8 cellular contexts compared by ENCODE assay signal in genomic region chr20:4082406-4083102, GRCh38.
DNase-seq lines count a peak whose midpoint lies in the region; ATAC-seq and TF ChIP-seq lines count a peak whose summit lies in the region.

No MANE protein-coding gene starts in this region.

- H3K4me3 ChIP-seq in HCT116 (replicated peaks in 1 of 2; ENCODE audit: low read depth in 1 of 2, low read length in 2 of 2) (no peak overlapping the region), RWPE2 (ENCODE audit: severe bottlenecking) (no peak overlapping the region), iPS-18a (ENCODE audit: low read length) (peak overlapping the region; percentile 41)

- CTCF ChIA-PET in CD4-positive, alpha-beta T cell (lab: Charles Lee): interaction anchor here (0.7 to 1.0 kb wide), 2 partner anchors 9 to 59 kb away, joined by 3 to 4 read pairs; no protein-coding TSS in a partner anchor
- CTCF ChIA-PET in HCT116 (lab: Charles Lee): no interaction called here
- CTCF ChIA-PET in activated naive CD4-positive, alpha-beta T cell treated with anti-CD3 and anti-CD28 coated beads, Interleukin-2, amount 10 ng/mL, durations not matched to agents 7 days and 5 days (lab: Charles Lee): interaction anchor here (0.5 to 1.3 kb wide), 3 partner anchors 44 to 202 kb away, joined by 3 to 4 read pairs (median 4); no protein-coding TSS in a partner anchor

- RAD21 ChIA-PET in HCT116 (lab: Charles Lee; ENCODE audit: low non-redundant PET in 1 of 2, low total read pairs in 2 of 2, uncharacterized antibody in 2 of 2, unreplicated experiment in 2 of 2): no interaction called here

- peak overlapping the region; percentile 72 for H3K27ac Mint-ChIP-seq in CD4-positive, alpha-beta T cell
- peak overlapping the region; percentile 97 for H3K27ac Mint-ChIP-seq in activated naive CD4-positive, alpha-beta T cell treated with anti-CD3 and anti-CD28 coated beads, Interleukin-2, amount 10 ng/mL, durations not matched to agents 7 days and 5 days

- H3K27me3 Mint-ChIP-seq in CD4-positive, alpha-beta T cell: no peaks in the 10 kb centered on the region
- H3K27me3 Mint-ChIP-seq in activated naive CD4-positive, alpha-beta T cell treated with anti-CD3 and anti-CD28 coated beads, Interleukin-2, amount 10 ng/mL, durations not matched to agents 7 days and 5 days: peaks cover 20% of the 10 kb centered on the region

- peak overlapping the region; percentile 0 for H3K4me3 Mint-ChIP-seq in CD4-positive, alpha-beta T cell
- H3K4me3 Mint-ChIP-seq in activated naive CD4-positive, alpha-beta T cell treated with anti-CD3 and anti-CD28 coated beads, Interleukin-2, amount 10 ng/mL, durations not matched to agents 7 days and 5 days: peak overlapping the region; percentile 37

- no peaks in the 10 kb centered on the region for H3K9me3 ChIP-seq in CD4-positive, alpha-beta T cell (ENCODE audit: control insufficient read depth, low read length)
- H3K9me3 ChIP-seq in HCT116 (ENCODE audit: control insufficient read depth in 1 of 2, insufficient read depth in 1 of 2, low read depth in 1 of 2, low read length in 2 of 2) (no peaks in the 10 kb centered on the region), RWPE2 (ENCODE audit: severe bottlenecking) (no peaks in the 10 kb centered on the region), iPS-18a (ENCODE audit: control insufficient read depth, low read depth, low read length) (no peaks in the 10 kb centered on the region)

- peaks cover 42% of the 10 kb centered on the region for H3K4me1 Mint-ChIP-seq in CD4-positive, alpha-beta T cell (ENCODE audit: low read depth)
- H3K4me1 Mint-ChIP-seq in activated naive CD4-positive, alpha-beta T cell treated with anti-CD3 and anti-CD28 coated beads, Interleukin-2, amount 10 ng/mL, durations not matched to agents 7 days and 5 days: peaks cover 64% of the 10 kb centered on the region

- H3K4me1 ChIP-seq in HCT116 (ENCODE audit: control insufficient read depth in 1 of 2, insufficient read depth in 2 of 2, low read length in 2 of 2): peaks cover 7 to 31% of the 10 kb centered on the region in 2 experiments; a peak in 3 of 4 replicates
- H3K4me1 ChIP-seq in RWPE2 (ENCODE audit: insufficient read depth, poor library complexity, severe bottlenecking): no peaks in the 10 kb centered on the region
- peaks cover 10% of the 10 kb centered on the region for H3K4me1 ChIP-seq in iPS-18a (ENCODE audit: control insufficient read depth, low read depth, low read length)

- H3K36me3 ChIP-seq in HCT116 (ENCODE audit: control insufficient read depth in 1 of 2, insufficient read depth in 2 of 2, low read length in 2 of 2): no peaks in the 10 kb centered on the region
- no peaks in the 10 kb centered on the region for H3K36me3 ChIP-seq in RWPE2 (ENCODE audit: low read depth)
- no peaks in the 10 kb centered on the region for H3K36me3 ChIP-seq in iPS-18a (ENCODE audit: control insufficient read depth, low read depth, low read length)

- peak; percentile 69 for ATAC-seq in CD4-positive, alpha-beta T cell (ENCODE audit: poor library complexity)
- ATAC-seq in HCT116: no peak
- no peak for ATAC-seq in RWPE2 (ENCODE audit: low read depth)

- peak overlapping the region; percentile 30 for H2AFZ ChIP-seq in HCT116 (ENCODE audit: low read depth, low read length, poor library complexity, severe bottlenecking)

- no peaks in the 10 kb centered on the region for H4K20me1 ChIP-seq in HCT116 (ENCODE audit: insufficient read depth)

- TF ChIP-seq POLR2A in HCT116 (IDR thresholded peaks at IDR 0.05; ENCODE audit: borderline replicate concordance, extremely low read depth, insufficient read depth, insufficient read length): no peak

- no peaks in the 10 kb centered on the region for H3K79me2 ChIP-seq in HCT116 (ENCODE audit: insufficient read depth, low read length)

- peak overlapping the region; percentile 29; the same call in 1 of the 2 replicates for H3K4me2 ChIP-seq in HCT116 (ENCODE audit: low read length)

- H3K9ac ChIP-seq in HCT116 (ENCODE audit: low read length) (no peak overlapping the region), iPS-18a (ENCODE audit: low read length) (no peak overlapping the region)

- H3K27me3 ChIP-seq in CD4-positive, alpha-beta T cell (ENCODE audit: control insufficient read depth, insufficient read depth, low read length): no peaks in the 10 kb centered on the region
- H3K27me3 ChIP-seq in HCT116 (ENCODE audit: insufficient read depth, low read length) (no peaks in the 10 kb centered on the region), RWPE2 (ENCODE audit: insufficient read depth, poor library complexity, severe bottlenecking) (no peaks in the 10 kb centered on the region), iPS-18a (ENCODE audit: control insufficient read depth, insufficient read depth, low read length) (peaks cover 5% of the 10 kb centered on the region)

- H3K9me2 ChIP-seq in HCT116 (ENCODE audit: insufficient read depth): no peaks in the 10 kb centered on the region

- no TSS peak for BruUV-seq in HCT116 (replicated peaks; lab: Mats Ljungman, UMichigan)

- peak; percentile 15 to 58 (median 34) for DNase-seq in CD4-positive, alpha-beta T cell
- DNase-seq in HCT116 (ENCODE audit: low read depth, low spot score) (no peak), RWPE2 (ENCODE audit: low spot score) (no peak), NCI-H2196 treated with DMSO at 0.1 percent for 48 hours (lab: John Stamatoyannopoulos, UW; ENCODE audit: unreplicated experiment) (no peak), SW480 (ENCODE audit: low spot score) (no peak)
- peak; percentile 76 for DNase-seq in activated naive CD4-positive, alpha-beta T cell treated with anti-CD3 and anti-CD28 coated beads, Interleukin-2, amount 10 ng/mL, durations not matched to agents 7 days and 5 days
- DNase-seq in stimulated activated CD4-positive, alpha-beta T cell treated with anti-CD3 and anti-CD28 coated beads, TNF-alpha, amount 100 ng/mL, for 48 hours (ENCODE audit: low read depth in 3 of 3): peak in 2 of 3 donors; percentile 9 to 21

- peaks cover 3% of the 10 kb centered on the region for H3K36me3 Mint-ChIP-seq in CD4-positive, alpha-beta T cell (ENCODE audit: low read depth)
- H3K36me3 Mint-ChIP-seq in activated naive CD4-positive, alpha-beta T cell treated with anti-CD3 and anti-CD28 coated beads, Interleukin-2, amount 10 ng/mL, durations not matched to agents 7 days and 5 days: peaks cover 12% of the 10 kb centered on the region

- no peak for TF ChIP-seq RAD21 in HCT116 (IDR thresholded peaks at IDR 0.05; ENCODE audit: low read depth)

- POLR2A ChIA-PET in CD4-positive, alpha-beta T cell (lab: Charles Lee): interaction anchor here (0.7 to 1.7 kb wide), 6 partner anchors 45 to 315 kb away, joined by 3 to 11 read pairs (median 4); partner anchors contain the start of genes ADISSP and AP5S1
- POLR2A ChIA-PET in HCT116 (lab: Charles Lee): no interaction called here

- intact Hi-C loops in CD4-positive, alpha-beta T cell (cut with DNase I, micrococcal nuclease): no loop called here
- intact Hi-C loops in HCT116 (cut with micrococcal nuclease): no loop called here

- no peak for TF ChIP-seq CTCF in CD4-positive, alpha-beta T cell (IDR thresholded peaks at IDR 0.05)
- TF ChIP-seq CTCF in HCT116 (IDR thresholded peaks at IDR 0.05 in 2 of 3, conservative IDR thresholded peaks at IDR 0.05 in 1 of 3; ENCODE audit: borderline replicate concordance in 1 of 3, insufficient read depth in 1 of 3, low read depth in 2 of 3, low read length in 2 of 3) (no peak), RWPE2 (IDR thresholded peaks at IDR 0.05; ENCODE audit: poor library complexity, severe bottlenecking) (no peak)

- H3K27ac ChIP-seq in CD4-positive, alpha-beta T cell (ENCODE audit: low read depth, low read length): no peak overlapping the region
- no peak overlapping the region for H3K27ac ChIP-seq in HCT116 (ENCODE audit: low read depth, low read length)
- peak overlapping the region; percentile 22 for H3K27ac ChIP-seq in RWPE2 (ENCODE audit: poor library complexity, severe bottlenecking)
- no peak overlapping the region for H3K27ac ChIP-seq in iPS-18a (ENCODE audit: low read length)

- peaks cover 3% of the 10 kb centered on the region for H3K9me3 Mint-ChIP-seq in CD4-positive, alpha-beta T cell
- peaks cover 7% of the 10 kb centered on the region for H3K9me3 Mint-ChIP-seq in activated naive CD4-positive, alpha-beta T cell treated with anti-CD3 and anti-CD28 coated beads, Interleukin-2, amount 10 ng/mL, durations not matched to agents 7 days and 5 days

TF ChIP-seq in HCT116, 20 proteins besides CTCF, POLR2A, EP300 and RAD21:
- no peak for TF ChIP-seq TCF7L2 (IDR thresholded peaks at IDR 0.05; ENCODE audit: borderline replicate concordance, extremely low read depth, insufficient read depth, insufficient read length)
- no peak for TF ChIP-seq FOSL1 (IDR thresholded peaks at IDR 0.05; ENCODE audit: low read depth)
- no peak for TF ChIP-seq CEBPB (IDR thresholded peaks at IDR 0.05; ENCODE audit: low read depth)

Comparison
In these comparisons a context has a peak if more than half of its experiments do, and no peak if none do; other contexts are left out.
1. DNase-seq: peak in CD4-positive, alpha-beta T cell (10 of 10), activated naive CD4-positive, alpha-beta T cell treated with anti-CD3 and anti-CD28 coated beads, Interleukin-2, amount 10 ng/mL, durations not matched to agents 7 days and 5 days (single experiment) and stimulated activated CD4-positive, alpha-beta T cell treated with anti-CD3 and anti-CD28 coated beads, TNF-alpha, amount 100 ng/mL, for 48 hours (2 of 3); none in HCT116 (single experiment), RWPE2 (single experiment), NCI-H2196 treated with DMSO at 0.1 percent for 48 hours (single experiment) and SW480 (single experiment).